Comparison of ENCODE assay signal across 23 cellular contexts in genomic region chr11:60348116-60348515, GRCh38.
DNase-seq lines count a peak whose midpoint lies in the region; ATAC-seq and TF ChIP-seq lines count a peak whose summit lies in the region.
"Had no signal": no experiment of that assay in that cellular context is flagged by ENCODE, and none has a peak within 500 bp of the region (broad histone marks: within the 10 kb centered on the region; RNA-seq: fewer than 3 reads in every experiment).

No MANE protein-coding gene starts in this region.

- no peaks in the 10 kb centered on the region for H3K36me3 ChIP-seq in DOHH2 (ENCODE audit: control insufficient read depth, low read length)
- H3K36me3 ChIP-seq in OCI-LY1 (ENCODE audit: insufficient read depth, low read length), result no peaks in the 10 kb centered on the region
- H3K36me3 ChIP-seq in HAP-1 (replicated peaks), result no peaks in the 10 kb centered on the region
- H3K36me3 ChIP-seq: heart left ventricle, upper lobe of left lung had no signal

- H3K9me3 ChIP-seq in DOHH2 (ENCODE audit: control insufficient read depth, insufficient read depth, low read length), result no peaks in the 10 kb centered on the region
- no peaks in the 10 kb centered on the region for H3K9me3 ChIP-seq in OCI-LY1 (ENCODE audit: low read length)
- 0 out of 2 replicates have a peak, but pooled peaks cover 2% of the 10 kb centered on the region for H3K9me3 ChIP-seq in HAP-1
- H3K9me3 ChIP-seq: body of pancreas, heart left ventricle, upper lobe of left lung had no signal

- no peak overlapping the region for H3K27ac ChIP-seq in DOHH2 (ENCODE audit: low read depth, low read length)
- no peak overlapping the region for H3K27ac ChIP-seq in OCI-LY1 (ENCODE audit: low read depth, low read length, poor library complexity, severe bottlenecking)
- H3K27ac ChIP-seq: body of pancreas, GM23248, heart left ventricle, upper lobe of left lung had no signal

- peaks cover 2% of the 10 kb centered on the region for H3K27me3 Mint-ChIP-seq in dendritic cell treated with granulocyte-macrophage colony-stimulating factor and Interleukin-4, amounts not matched to agents 40 ng/mL and 50 ng/mL, for 4 days

- no peak overlapping the region for H2AFZ ChIP-seq in OCI-LY1 (ENCODE audit: low read length)
- H2AFZ ChIP-seq: GM23248 had no signal

- H3K79me2 ChIP-seq in DOHH2 (ENCODE audit: control insufficient read depth, low read length), result no peaks in the 10 kb centered on the region
- H3K79me2 ChIP-seq in OCI-LY1 (ENCODE audit: insufficient read depth, low read length), result no peaks in the 10 kb centered on the region

- H4K20me1 ChIP-seq in DOHH2 (ENCODE audit: control insufficient read depth, insufficient read depth, low read depth, low read length) (no peaks in the 10 kb centered on the region), OCI-LY1 (ENCODE audit: insufficient read depth, low read length) (no peaks in the 10 kb centered on the region)

- in situ Hi-C loops in HAP-1 (cut with MboI; ENCODE audit: low sequenced_read_pairs), result loop anchor here (10.0 kb wide), 1 partner anchor 83 kb away; no protein-coding TSS in a partner anchor

- no peaks in the 10 kb centered on the region for H3K9me2 ChIP-seq in DOHH2 (replicated peaks; ENCODE audit: control insufficient read depth, low read length)
- H3K9me2 ChIP-seq in OCI-LY1 (ENCODE audit: low read depth, low read length), result no peaks in the 10 kb centered on the region

- no peaks in the 10 kb centered on the region for H3F3A ChIP-seq in DOHH2 (ENCODE audit: control insufficient read depth, insufficient read depth)
- H3F3A ChIP-seq in OCI-LY1 (ENCODE audit: insufficient read depth, low read length), result no peaks in the 10 kb centered on the region

- H3K9ac ChIP-seq in OCI-LY1 (ENCODE audit: low read length), result no peak overlapping the region
- H3K9ac ChIP-seq: GM23248 had no signal

- intact Hi-C loops in dendritic cell treated with granulocyte-macrophage colony-stimulating factor and Interleukin-4, amounts not matched to agents 40 ng/mL and 50 ng/mL, for 4 days (cut with micrococcal nuclease), result loop anchor here (5.0 kb wide), 3 partner anchors 81 to 269 kb away; no protein-coding TSS in a partner anchor

- DNase-seq in HCEC 1CT (no peak), HAP-1 (ENCODE audit: low spot score in 2 of 2) (no peak), NCI-H526 treated with DMSO at 0.1 percent for 48 hours (lab: John Stamatoyannopoulos, UW) (no peak)
- DNase-seq: activated CD4-positive, alpha-beta T cell treated with anti-CD3 and anti-CD28 coated beads, Interleukin-2, amount 50 U/mL, for 4 hours; activated CD8-positive, alpha-beta memory T cell treated with anti-CD3 and anti-CD28 coated beads, Interleukin-2, amount 50 U/mL, for 48 hours; activated effector memory CD4-positive, alpha-beta T cell treated with Interleukin-2 at 50 U/mL for 16 hours; activated naive CD8-positive, alpha-beta T cell treated with anti-CD3 and anti-CD28 coated beads, Interleukin-2, amount 50 U/mL, for 24 hours; body of pancreas; CD4-positive, alpha-beta memory T cell; DMS53; GM23248; heart left ventricle; immature natural killer cell; left ventricle myocardium superior; NCI-H187; NCI-H345; upper lobe of left lung had no signal

- peaks cover 6% of the 10 kb centered on the region for H3K4me1 ChIP-seq in DOHH2 (ENCODE audit: control insufficient read depth, low read length)
- no peaks in the 10 kb centered on the region for H3K4me1 ChIP-seq in OCI-LY1 (ENCODE audit: insufficient read depth, low read length, severe bottlenecking)
- H3K4me1 ChIP-seq in HAP-1, result peaks cover 9% of the 10 kb centered on the region
- H3K4me1 ChIP-seq: body of pancreas, upper lobe of left lung had no signal

- H3K27ac Mint-ChIP-seq in dendritic cell treated with granulocyte-macrophage colony-stimulating factor and Interleukin-4, amounts not matched to agents 40 ng/mL and 50 ng/mL, for 4 days, result peak overlapping the region; percentile 70
- H3K27ac Mint-ChIP-seq: activated naive CD8-positive, alpha-beta T cell treated with anti-CD3 and anti-CD28 coated beads, Interleukin-2, amount 50 U/mL, for 24 hours; immature natural killer cell had no signal

- H3K4me2 ChIP-seq in DOHH2 (ENCODE audit: low read length) (no peak overlapping the region), OCI-LY1 (ENCODE audit: low read length) (no peak overlapping the region)

- peaks cover under 1% of the 10 kb centered on the region for H3K9me3 Mint-ChIP-seq in dendritic cell treated with granulocyte-macrophage colony-stimulating factor and Interleukin-4, amounts not matched to agents 40 ng/mL and 50 ng/mL, for 4 days
- H3K9me3 Mint-ChIP-seq: activated naive CD8-positive, alpha-beta T cell treated with anti-CD3 and anti-CD28 coated beads, Interleukin-2, amount 50 U/mL, for 24 hours; CD4-positive, alpha-beta memory T cell; immature natural killer cell had no signal

- no peak overlapping the region for H3K4me3 Mint-ChIP-seq in dendritic cell treated with granulocyte-macrophage colony-stimulating factor and Interleukin-4, amounts not matched to agents 40 ng/mL and 50 ng/mL, for 4 days
- H3K4me3 Mint-ChIP-seq: activated naive CD8-positive, alpha-beta T cell treated with anti-CD3 and anti-CD28 coated beads, Interleukin-2, amount 50 U/mL, for 24 hours; CD4-positive, alpha-beta memory T cell; immature natural killer cell had no signal

- no peak for ATAC-seq in HG03045 (IDR thresholded peaks at IDR 0.05; ENCODE audit: unreplicated experiment)
- ATAC-seq: activated naive CD8-positive, alpha-beta T cell treated with anti-CD3 and anti-CD28 coated beads, Interleukin-2, amount 50 U/mL, for 24 hours; body of pancreas; heart left ventricle; left ventricle myocardium superior; Right ventricle myocardium inferior had no signal

- H3K27me3 ChIP-seq in DOHH2 (ENCODE audit: control insufficient read depth, low read length) (no peaks in the 10 kb centered on the region), OCI-LY1 (ENCODE audit: insufficient read depth, low read length) (0 out of 2 replicates have a peak, but pooled peaks cover 7% of the 10 kb centered on the region), HAP-1 (ENCODE audit: low read depth) (no peaks in the 10 kb centered on the region)
- H3K27me3 ChIP-seq: body of pancreas, heart left ventricle, upper lobe of left lung had no signal

- H3K4me1 Mint-ChIP-seq in dendritic cell treated with granulocyte-macrophage colony-stimulating factor and Interleukin-4, amounts not matched to agents 40 ng/mL and 50 ng/mL, for 4 days (ENCODE audit: low read depth), result peaks cover 48% of the 10 kb centered on the region
- H3K4me1 Mint-ChIP-seq: activated naive CD8-positive, alpha-beta T cell treated with anti-CD3 and anti-CD28 coated beads, Interleukin-2, amount 50 U/mL, for 24 hours; CD4-positive, alpha-beta memory T cell; immature natural killer cell had no signal

- TF ChIP-seq CTCF in DOHH2 (IDR thresholded peaks at IDR 0.05; ENCODE audit: low read depth, low read length, poor library complexity, severe bottlenecking) (peak; percentile 37), GM12872 (IDR thresholded peaks at IDR 0.05; ENCODE audit: insufficient read depth, low read depth, low read length) (peak; percentile 44; the same call in 2 of the 3 replicates), OCI-LY1 (IDR thresholded peaks at IDR 0.05; ENCODE audit: low read length) (peak; percentile 41)

- H3K36me3 Mint-ChIP-seq in dendritic cell treated with granulocyte-macrophage colony-stimulating factor and Interleukin-4, amounts not matched to agents 40 ng/mL and 50 ng/mL, for 4 days (ENCODE audit: low read depth), result no peaks in the 10 kb centered on the region
- H3K36me3 Mint-ChIP-seq: CD4-positive, alpha-beta memory T cell; immature natural killer cell had no signal

- H3K4me3 ChIP-seq in DOHH2 (ENCODE audit: low read length), result no peak overlapping the region
- H3K4me3 ChIP-seq in OCI-LY1 (ENCODE audit: low read depth, low read length, poor library complexity, severe bottlenecking), result no peak overlapping the region
- no peak overlapping the region for H3K4me3 ChIP-seq in HAP-1
- H3K4me3 ChIP-seq: body of pancreas, GM23248, heart left ventricle, upper lobe of left lung had no signal
